Comparison of ENCODE assay signal across 10 cellular contexts in the genomic region with DNA sequence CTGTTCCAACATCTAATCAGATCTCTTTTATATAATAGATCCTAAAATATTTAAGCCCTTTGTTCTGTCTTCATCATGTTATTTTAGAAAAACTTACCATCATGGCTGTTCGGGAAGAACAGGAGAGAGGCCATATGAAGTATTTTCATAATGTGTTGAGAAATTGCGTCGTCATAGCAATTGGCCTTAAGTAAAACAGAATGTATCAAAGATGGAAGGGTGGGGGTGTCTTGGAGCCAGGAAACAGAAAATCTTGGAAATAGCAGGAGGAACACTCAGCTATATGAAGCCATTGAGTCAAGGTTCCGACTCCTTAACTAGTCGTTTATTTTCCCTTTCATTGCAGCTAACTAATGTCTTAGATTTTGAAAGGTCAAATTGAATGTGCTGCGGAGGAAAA. TPM values are rescaled to one million over a fixed set of nuclear protein-coding genes. Genes with fewer than 3 reads are reported as not detected.
A peak's percentile ranks its signal among the peaks of the same experiment; 100 is the strongest.
DNase-seq lines count a peak whose midpoint lies in the region; ATAC-seq, FAIRE-seq and TF ChIP-seq lines count a peak whose summit lies in the region.
"Had no signal": no experiment of that assay in that cellular context is flagged by ENCODE, and none has a peak within 500 bp of the region (broad histone marks: within the 10 kb centered on the region; RNA-seq: fewer than 3 reads in every experiment).

No MANE protein-coding gene starts in this region.

- intact Hi-C loops in mucosa of descending colon (cut with DNase I, micrococcal nuclease): no loop called here

- 73% methylated on average over 6 of the region's 6 CpGs for WGBS in thymus

- peak; percentile 19 for DNase-seq in DMS 273 (lab: John Stamatoyannopoulos, UW; ENCODE audit: unreplicated experiment)
- no peak for DNase-seq in DMS 273 treated with DMSO at 0.1 percent for 48 hours (lab: John Stamatoyannopoulos, UW)
- peak; percentile 36 for DNase-seq in inferior parietal cortex (ENCODE audit: extremely low spot score)
- no peak for DNase-seq in mucosa of descending colon
- DNase-seq in urothelium cell line (ENCODE audit: low spot score): no peak
- no peak for DNase-seq in NCI-H1694 (lab: John Stamatoyannopoulos, UW)
- DNase-seq: stimulated activated CD4-positive, alpha-beta T cell treated with anti-CD3 and anti-CD28 coated beads, Interleukin-2, amount 100 ng/mL, for 24 hours had no signal

- TF ChIP-seq CTCF in WI38 (IDR thresholded peaks at IDR 0.05; ENCODE audit: low read depth, low read length): no peak
- TF ChIP-seq CTCF in mucosa of descending colon (IDR thresholded peaks at IDR 0.05): no peak

- no peaks in the 10 kb centered on the region for H3K27me3 ChIP-seq in thymus (ENCODE audit: control insufficient read depth, insufficient read depth)

- no peak for ATAC-seq in mucosa of descending colon

- H3K9me3 ChIP-seq in thymus (ENCODE audit: control insufficient read depth): no peaks in the 10 kb centered on the region
- no peaks in the 10 kb centered on the region for H3K9me3 ChIP-seq in mucosa of descending colon

- no peak for FAIRE-seq in urothelium cell line (lab: Jason Lieb, UNC)
- FAIRE-seq: A204.1 had no signal

- no peak overlapping the region for H3K27ac ChIP-seq in thymus (ENCODE audit: low read depth)

- H3K36me3 ChIP-seq in thymus (ENCODE audit: control insufficient read depth, insufficient read depth): no peaks in the 10 kb centered on the region
- no peaks in the 10 kb centered on the region for H3K36me3 ChIP-seq in mucosa of descending colon (ENCODE audit: low read depth)

- H3K4me3 ChIP-seq in WI38 (ENCODE audit: low read depth, low read length): peak overlapping the region; percentile 91
- peak overlapping the region; percentile 74 for H3K4me3 ChIP-seq in thymus (ENCODE audit: low read length)
- H3K4me3 ChIP-seq in mucosa of descending colon: no peak overlapping the region

- H3K4me1 ChIP-seq in thymus (ENCODE audit: control insufficient read depth, insufficient read depth, low read length) (peaks cover 13% of the 10 kb centered on the region), mucosa of descending colon (ENCODE audit: low read depth) (peaks cover 44% of the 10 kb centered on the region)

RNA-seq across cellular contexts. Expression of gene SPTAN1, which starts 1.3 kb away (rescaled TPM):
- 136 TPM for polyA plus RNA-seq in thymus
- 100 to 1,000 TPM; 235 to 322 (median 321) TPM for total RNA-seq in mucosa of descending colon

RNA-seq across cellular contexts. Expression of gene GLE1, which starts 49.2 kb away (rescaled TPM):
- 23.7 TPM for polyA plus RNA-seq in thymus
- 10 to 100 TPM; 25.7 to 35.0 (median 28.0) TPM for total RNA-seq in mucosa of descending colon

Comparison
In these comparisons a context has a peak if more than half of its experiments do, and no peak if none do; other contexts are left out.
1. DNase-seq: peak in DMS 273 (single experiment) and inferior parietal cortex (single experiment); none in DMS 273 treated with DMSO at 0.1 percent for 48 hours (single experiment), mucosa of descending colon (0 of 3), urothelium cell line (single experiment) and NCI-H1694 (single experiment).